Comparison of ENCODE assay signal across 9 cellular contexts in genomic region chr12:109641422-109641821, GRCh38.
"Had no signal": no experiment of that assay in that cellular context is flagged by ENCODE, and none has a peak within 500 bp of the region (broad histone marks: within the 10 kb centered on the region; RNA-seq: fewer than 3 reads in every experiment).

No MANE protein-coding gene starts in this region.

- H3K4me3 ChIP-seq: GM23248, GM23338, HAP-1 had no signal

- H3K9ac ChIP-seq: GM23248 had no signal

- DNase-seq: GM23248, GOT3, H7, H9, HCEC 1CT, HFFc6 had no signal

- H2AFZ ChIP-seq: GM23248 had no signal

- H3K27ac Mint-ChIP-seq: GM23338, H9, HFFc6 had no signal

- H3K27ac ChIP-seq: GM23248 had no signal

- H3K4me3 Mint-ChIP-seq: GM23338, H9, HFFc6 had no signal

- ATAC-seq: GM23338, HCT116 had no signal

- H3K9me3 ChIP-seq: HAP-1 had no signal

- H3K9me3 Mint-ChIP-seq: H9, HFFc6 had no signal

- H3K4me2 ChIP-seq: GM23338 had no signal

- H3K4me1 ChIP-seq: HAP-1 had no signal

- H3K36me3 ChIP-seq: HAP-1 had no signal
